ENCODE assay signal across 8 cellular contexts in genomic region chr19:17234911-17235617, GRCh38. TPM values are rescaled to one million over a fixed set of nuclear protein-coding genes. Genes with fewer than 3 reads are reported as not detected.
DNase-seq lines count a peak whose midpoint lies in the region; TF ChIP-seq lines count a peak whose summit lies in the region.

No MANE protein-coding gene starts in this region.

- POLR2A ChIA-PET in activated CD4-positive, alpha-beta T cell treated with anti-CD3 and anti-CD28 coated beads, Interleukin-2, amount 10 ng/mL, durations not matched to agents 7 days and 5 days (lab: Charles Lee) = interaction anchor here (0.6 to 1.1 kb wide), 5 partner anchors 9 to 51 kb away, joined by 3 to 6 read pairs (median 4); partner anchors contain the start of gene BABAM1

- WGBS in H9 (ENCODE audit: extremely low coverage, insufficient read length, low lambda C conversion rate) = no CpG with 5 or more reads among the region's 36 CpGs

- no peaks in the 10 kb centered on the region for H3K27me3 Mint-ChIP-seq in H9 (ENCODE audit: low read depth)
- H3K27me3 Mint-ChIP-seq in activated CD4-positive, alpha-beta T cell treated with anti-CD3 and anti-CD28 coated beads, Interleukin-2, amount 10 ng/mL, durations not matched to agents 7 days and 5 days = no peaks in the 10 kb centered on the region

- H3K4me2 ChIP-seq in H9 (ENCODE audit: insufficient read depth, insufficient read length, low read length) = peak overlapping the region; percentile 69

- peak overlapping the region in 2 of 3 experiments; percentile 55 to 85; a peak in 3 of 7 replicates for H3K27ac Mint-ChIP-seq in H9
- peak overlapping the region; percentile 80 for H3K27ac Mint-ChIP-seq in activated CD4-positive, alpha-beta T cell treated with anti-CD3 and anti-CD28 coated beads, Interleukin-2, amount 10 ng/mL, durations not matched to agents 7 days and 5 days

- H3K36me3 ChIP-seq in effector memory CD4-positive, alpha-beta T cell (ENCODE audit: control insufficient read depth, insufficient read depth, low read length) = no peaks in the 10 kb centered on the region

- no peak overlapping the region for H3K56ac ChIP-seq in H9 (ENCODE audit: insufficient read length, low read depth, low read length)

- H3K9ac ChIP-seq in H9 (ENCODE audit: extremely low read depth, insufficient read length, low read length) = peak overlapping the region; percentile 27

- no peaks in the 10 kb centered on the region for H3K9me3 Mint-ChIP-seq in H9
- no peaks in the 10 kb centered on the region for H3K9me3 Mint-ChIP-seq in activated CD4-positive, alpha-beta T cell treated with anti-CD3 and anti-CD28 coated beads, Interleukin-2, amount 10 ng/mL, durations not matched to agents 7 days and 5 days

- H3K4me1 Mint-ChIP-seq in H9 = peaks cover 16 to 20% of the 10 kb centered on the region in 2 experiments
- H3K4me1 Mint-ChIP-seq in activated CD4-positive, alpha-beta T cell treated with anti-CD3 and anti-CD28 coated beads, Interleukin-2, amount 10 ng/mL, durations not matched to agents 7 days and 5 days = peaks cover 17% of the 10 kb centered on the region

- H3K4me3 ChIP-seq in effector memory CD4-positive, alpha-beta T cell (ENCODE audit: insufficient read depth, low read depth, low read length, poor library complexity, severe bottlenecking) = peak overlapping the region; percentile 74

- no peak overlapping the region for H2BK20ac ChIP-seq in H9 (ENCODE audit: low read depth, low read length, poor library complexity, severe bottlenecking)

- no peak overlapping the region for H3K23ac ChIP-seq in H9 (ENCODE audit: insufficient read length, low read depth, low read length)

- peaks cover 22 to 67% (median 49%) of the 10 kb centered on the region in 3 experiments; a peak in 6 of 7 replicates for H3K36me3 Mint-ChIP-seq in H9 (ENCODE audit: insufficient read depth in 1 of 3, low read depth in 3 of 3)
- H3K36me3 Mint-ChIP-seq in activated CD4-positive, alpha-beta T cell treated with anti-CD3 and anti-CD28 coated beads, Interleukin-2, amount 10 ng/mL, durations not matched to agents 7 days and 5 days (ENCODE audit: low read depth) = peaks cover 3% of the 10 kb centered on the region

- H4K91ac ChIP-seq in H9 (ENCODE audit: insufficient read length, low read depth, low read length) = no peak overlapping the region

- no peak overlapping the region for H3K4ac ChIP-seq in H9 (ENCODE audit: low read depth, low read length)

- H2AK5ac ChIP-seq in H9 (ENCODE audit: insufficient read length, low read length) = no peak overlapping the region

- no peak overlapping the region for H2BK5ac ChIP-seq in H9 (ENCODE audit: insufficient read length, low read length)

- DNase-seq in DMS79 treated with DMSO at 0.1 percent for 48 hours (lab: John Stamatoyannopoulos, UW) = peak; percentile 42
- peak; percentile 81 for DNase-seq in H9
- DNase-seq in NCI-H1105 treated with DMSO at 0.1 percent for 48 hours (lab: John Stamatoyannopoulos, UW) = peak; percentile 19
- DNase-seq in activated CD4-positive, alpha-beta T cell treated with anti-CD3 and anti-CD28 coated beads, Interleukin-2, amount 10 ng/mL, durations not matched to agents 7 days and 5 days = peak; percentile 63
- peak in 2 of 3 donors; percentile 21 to 37 for DNase-seq in effector memory CD4-positive, alpha-beta T cell
- DNase-seq in mucosa of gallbladder (ENCODE audit: low spot score) = peak; percentile 44
- DNase-seq in substantia nigra (lab: John Stamatoyannopoulos, UW) = peak in 5 of 49 donors; percentile 7 to 63 (median 27)
- no peak for DNase-seq in occipital lobe (lab: John Stamatoyannopoulos, UW)

- H2BK15ac ChIP-seq in H9 (ENCODE audit: low read depth, low read length) = no peak overlapping the region

- H3K4me3 Mint-ChIP-seq in H9 = peak overlapping the region; percentile 81 to 87
- peak overlapping the region; percentile 76 for H3K4me3 Mint-ChIP-seq in activated CD4-positive, alpha-beta T cell treated with anti-CD3 and anti-CD28 coated beads, Interleukin-2, amount 10 ng/mL, durations not matched to agents 7 days and 5 days

- CTCF ChIA-PET in activated CD4-positive, alpha-beta T cell treated with anti-CD3 and anti-CD28 coated beads, Interleukin-2, amount 10 ng/mL, durations not matched to agents 7 days and 5 days (lab: Charles Lee) = interaction anchor here (0.6 to 3.6 kb wide), 11 partner anchors 8 to 863 kb away, joined by 3 to 13 read pairs (median 5); partner anchors contain the start of genes ANKLE1, BABAM1, OCEL1 and USE1

- no peak overlapping the region for H3K18ac ChIP-seq in H9 (ENCODE audit: insufficient read length, low read depth, low read length)

- H4K20me1 ChIP-seq in H9 (ENCODE audit: control insufficient read depth, insufficient read depth, insufficient read length) = no peaks in the 10 kb centered on the region

- no peaks in the 10 kb centered on the region for H3K27me3 ChIP-seq in H9 (ENCODE audit: insufficient read depth, low read length)
- H3K27me3 ChIP-seq in effector memory CD4-positive, alpha-beta T cell (replicated peaks; ENCODE audit: control insufficient read depth, insufficient read depth, low read length, poor library complexity, severe bottlenecking) = no peaks in the 10 kb centered on the region

- peak overlapping the region; percentile 16; the same call in 1 of the 2 replicates for H3K14ac ChIP-seq in H9 (ENCODE audit: insufficient read depth, low read length)

- peaks cover 6% of the 10 kb centered on the region for H3K23me2 ChIP-seq in H9 (ENCODE audit: insufficient read length, low read depth, low read length, poor library complexity, severe bottlenecking)

- H3K4me1 ChIP-seq in H9 (ENCODE audit: insufficient read depth, low read length) = no peaks in the 10 kb centered on the region
- H3K4me1 ChIP-seq in effector memory CD4-positive, alpha-beta T cell (ENCODE audit: control insufficient read depth, insufficient read depth, low read length, poor library complexity, severe bottlenecking) = peaks cover 8% of the 10 kb centered on the region

- no peaks in the 10 kb centered on the region for H3K9me3 ChIP-seq in H9 (ENCODE audit: control insufficient read depth, low read depth, low read length)
- no peaks in the 10 kb centered on the region for H3K9me3 ChIP-seq in effector memory CD4-positive, alpha-beta T cell (ENCODE audit: control insufficient read depth, low read length)

- H2BK12ac ChIP-seq in H9 (ENCODE audit: insufficient read length, low read depth, low read length) = no peak overlapping the region

- H3K27ac ChIP-seq in H9 (ENCODE audit: insufficient read length, low read depth, low read length) (no peak overlapping the region), substantia nigra (ENCODE audit: low read depth, low read length, poor library complexity, severe bottlenecking) (peak overlapping the region; percentile 35)
- H3K27ac ChIP-seq in effector memory CD4-positive, alpha-beta T cell (ENCODE audit: insufficient read depth, low read length, poor library complexity, severe bottlenecking) = peak overlapping the region; percentile 55

- peaks cover 7% of the 10 kb centered on the region for H3K79me2 ChIP-seq in H9 (ENCODE audit: insufficient read depth, low read length)

- H2BK120ac ChIP-seq in H9 (ENCODE audit: low read depth, low read length, poor library complexity, severe bottlenecking) = no peak overlapping the region

- no peak overlapping the region for H4K5ac ChIP-seq in H9 (ENCODE audit: insufficient read length, low read depth, low read length)

- H4K8ac ChIP-seq in H9 (replicated peaks; ENCODE audit: insufficient read length, low read depth, low read length) = no peak overlapping the region

- no peak overlapping the region for H2AFZ ChIP-seq in H9 (ENCODE audit: low read length)

- no peak overlapping the region for H3T11ph ChIP-seq in H9 (ENCODE audit: low read length)

- no peak for TF ChIP-seq CTCF in H9 (conservative IDR thresholded peaks at IDR 0.05)

- peaks cover 3% of the 10 kb centered on the region for H3K79me1 ChIP-seq in H9 (ENCODE audit: insufficient read depth, low read depth, low read length, poor library complexity, severe bottlenecking)

RNA-seq across cellular contexts. Expression of gene OCEL1, which starts 9.0 kb away (rescaled TPM):
- total RNA-seq in H9 (2021) (25.7 and 26.4 TPM in 2 replicates), mucosa of gallbladder (47.8 TPM), occipital lobe (1.4 TPM)
- 10 to 100 TPM; 19.6 to 23.1 TPM for total RNA-seq in activated CD4-positive, alpha-beta T cell treated with anti-CD3 and anti-CD28 coated beads, Interleukin-2, amount 10 ng/mL, durations not matched to agents 7 days and 5 days

RNA-seq across cellular contexts. Expression of gene NR2F6, which starts 10.7 kb away (rescaled TPM):
- total RNA-seq in H9 (2021) (134 and 137 TPM in 2 replicates), mucosa of gallbladder (46.3 TPM), occipital lobe (9.8 TPM)
- 1 to 10 TPM; 3.6 to 3.8 TPM for total RNA-seq in activated CD4-positive, alpha-beta T cell treated with anti-CD3 and anti-CD28 coated beads, Interleukin-2, amount 10 ng/mL, durations not matched to agents 7 days and 5 days

RNA-seq across cellular contexts. Expression of gene USE1, which starts 19.9 kb away (rescaled TPM):
- total RNA-seq in H9 (2021) (14.8 and 16.2 TPM in 2 replicates), mucosa of gallbladder (28.0 TPM), occipital lobe (10.1 TPM)
- 10 to 100 TPM; 23.3 to 24.7 TPM for total RNA-seq in activated CD4-positive, alpha-beta T cell treated with anti-CD3 and anti-CD28 coated beads, Interleukin-2, amount 10 ng/mL, durations not matched to agents 7 days and 5 days

RNA-seq across cellular contexts. Expression of gene USHBP1, which starts 29.5 kb away (rescaled TPM):
- total RNA-seq in H9 (2021) = 6.4 and 6.7 TPM in 2 replicates
- total RNA-seq in activated CD4-positive, alpha-beta T cell treated with anti-CD3 and anti-CD28 coated beads, Interleukin-2, amount 10 ng/mL, durations not matched to agents 7 days and 5 days = under 1 TPM in 1 of 2 experiments, not detected in 1; 0.27 TPM
- 4.3 TPM for total RNA-seq in mucosa of gallbladder
- 0.47 TPM for total RNA-seq in occipital lobe

RNA-seq across cellular contexts. Expression of gene BABAM1, which starts 32.2 kb away (rescaled TPM):
- total RNA-seq in H9 (2021) (125 and 130 TPM in 2 replicates), mucosa of gallbladder (70.5 TPM), occipital lobe (59.0 TPM)
- total RNA-seq in activated CD4-positive, alpha-beta T cell treated with anti-CD3 and anti-CD28 coated beads, Interleukin-2, amount 10 ng/mL, durations not matched to agents 7 days and 5 days = 100 to 1,000 TPM; 111 to 113 TPM
